Comparison of ENCODE assay signal across 8 cellular contexts in genomic region chr17:12907477-12907876, GRCh38.
"Had no signal": no experiment of that assay in that cellular context is flagged by ENCODE, and none has a peak within 500 bp of the region (broad histone marks: within the 10 kb centered on the region; RNA-seq: fewer than 3 reads in every experiment).

No MANE protein-coding gene starts in this region.

- H3K27ac Mint-ChIP-seq: GM23338, IgD-negative memory B cell had no signal

- H3K4me3 ChIP-seq: GM23338, HAP-1 had no signal

- H3K9me3 ChIP-seq: HAP-1 had no signal

- ATAC-seq: GM23338, HCT116, HepG2 had no signal

- H3K27ac ChIP-seq: HL-60 had no signal

- H3K4me2 ChIP-seq: GM23338 had no signal

- FAIRE-seq: HepG2 had no signal

- H3K4me3 Mint-ChIP-seq: GM23338, IgD-negative memory B cell had no signal

- DNase-seq: H7, KG1 had no signal

- H3K4me1 ChIP-seq: HAP-1 had no signal

- H3K36me3 ChIP-seq: HAP-1 had no signal

- H2AFZ ChIP-seq: GM23338 had no signal

- H3K4me1 Mint-ChIP-seq: GM23338, IgD-negative memory B cell had no signal
